ENCODE assay signal across 16 cellular contexts in the genomic region with DNA sequence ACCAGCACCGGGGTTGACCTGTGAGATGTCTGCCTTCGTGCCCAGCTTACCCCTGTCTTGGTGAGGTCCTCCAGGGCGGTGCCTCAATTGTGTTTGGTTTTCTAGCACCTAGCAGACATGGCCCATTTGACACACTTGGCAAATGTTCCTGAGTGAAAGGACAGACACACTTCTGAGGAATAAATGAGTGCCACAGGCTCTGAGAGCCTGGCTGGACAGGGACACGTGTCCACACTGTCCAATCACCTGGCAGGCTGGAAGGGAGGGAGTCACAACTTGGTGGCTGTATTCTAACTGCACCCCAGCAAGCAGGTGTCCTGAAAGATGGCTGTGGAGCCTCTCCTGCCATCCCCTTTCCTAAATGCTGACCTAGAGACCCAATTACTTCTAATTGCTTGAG. TPM values are rescaled to one million over a fixed set of nuclear protein-coding genes. Genes with fewer than 3 reads are reported as not detected.
DNase-seq lines count a peak whose midpoint lies in the region; ATAC-seq and TF ChIP-seq lines count a peak whose summit lies in the region.
"Had no signal": no experiment of that assay in that cellular context is flagged by ENCODE, and none has a peak within 500 bp of the region (broad histone marks: within the 10 kb centered on the region; RNA-seq: fewer than 3 reads in every experiment).

No MANE protein-coding gene starts in this region.

- no peak for TF ChIP-seq EP300 in tibial nerve (IDR thresholded peaks at IDR 0.05)

- H3K4me3 ChIP-seq in mammary epithelial cell (replicated peaks in 1 of 3; ENCODE audit: insufficient read depth in 1 of 3, low read depth in 2 of 3, low read length in 3 of 3) (no peak overlapping the region), mucosa of descending colon (no peak overlapping the region), tibial nerve (no peak overlapping the region), WERI-Rb-1 (ENCODE audit: low read depth, low read length) (no peak overlapping the region)
- H3K4me3 ChIP-seq: heart right ventricle had no signal

- no peak for ATAC-seq in activated CD8-positive, alpha-beta T cell treated with anti-CD3 and anti-CD28 coated beads for 36 hours
- ATAC-seq in mucosa of descending colon = no peak
- ATAC-seq in GM21423 (IDR thresholded peaks at IDR 0.05; ENCODE audit: unreplicated experiment) = no peak
- ATAC-seq: heart right ventricle, left lobe of liver had no signal

- H3K27ac Mint-ChIP-seq in MCF 10A (ENCODE audit: low read depth, unreplicated experiment) = peak overlapping the region; percentile 90
- H3K27ac Mint-ChIP-seq in activated CD8-positive, alpha-beta T cell treated with anti-CD3 and anti-CD28 coated beads for 36 hours = peak overlapping the region; percentile 95

- TF ChIP-seq POLR2A in tibial nerve (IDR thresholded peaks at IDR 0.05) = no peak

- H3K4me1 Mint-ChIP-seq in MCF 10A (ENCODE audit: insufficient read depth, unreplicated experiment) = peaks cover 35% of the 10 kb centered on the region
- peaks cover 81% of the 10 kb centered on the region for H3K4me1 Mint-ChIP-seq in activated CD8-positive, alpha-beta T cell treated with anti-CD3 and anti-CD28 coated beads for 36 hours (ENCODE audit: low read depth)

- CTCF ChIA-PET in MCF 10A (lab: Yijun Ruan, JAX) = interaction anchor here (5.4 kb wide), 1 partner anchor 33 kb away, joined by 17 read pairs; no protein-coding TSS in a partner anchor
- CTCF ChIA-PET in mammary epithelial cell (lab: Charles Lee; ENCODE audit: low non-redundant PET) = no interaction called here
- CTCF ChIA-PET in activated CD8-positive, alpha-beta T cell treated with anti-CD3 and anti-CD28 coated beads for 36 hours (lab: Charles Lee) = interaction anchor here (1.0 to 3.1 kb wide), 3 partner anchors 32 to 159 kb away, joined by 3 to 10 read pairs (median 4); no protein-coding TSS in a partner anchor

- peaks cover 49% of the 10 kb centered on the region for H3K4me1 ChIP-seq in mammary epithelial cell (ENCODE audit: insufficient read depth, low read length)
- H3K4me1 ChIP-seq in mucosa of descending colon (ENCODE audit: low read depth) = peaks cover 84% of the 10 kb centered on the region
- H3K4me1 ChIP-seq in tibial nerve = peaks cover 2 to 91% (median 79%) of the 10 kb centered on the region in 4 donors

- no peak for DNase-seq in MCF 10A (ENCODE audit: unreplicated experiment)
- no peak for DNase-seq in mammary epithelial cell
- no peak for DNase-seq in activated CD8-positive, alpha-beta T cell treated with anti-CD3 and anti-CD28 coated beads for 36 hours
- DNase-seq in mucosa of descending colon = peak in 2 of 3 donors; percentile 48 to 52
- no peak for DNase-seq in tibial nerve (ENCODE audit: low spot score in 2 of 2)
- DNase-seq in AG08395 (ENCODE audit: low spot score) = no peak
- no peak for DNase-seq in WERI-Rb-1
- DNase-seq: activated CD8-positive, alpha-beta memory T cell treated with anti-CD3 and anti-CD28 coated beads, Interleukin-2, amount 50 U/mL, for 48 hours; brain microvascular endothelial cell; GOT3; heart right ventricle; NCI-H226 had no signal

- H3K4me2 ChIP-seq in mammary epithelial cell (ENCODE audit: insufficient read depth, low read depth, low read length) = no peak overlapping the region

- no peak overlapping the region for H2AFZ ChIP-seq in mammary epithelial cell (ENCODE audit: low read depth, low read length)

- peaks cover 95% of the 10 kb centered on the region for H3K79me2 ChIP-seq in mammary epithelial cell (ENCODE audit: insufficient read depth, low read length)

- no peak overlapping the region for H3K4me3 Mint-ChIP-seq in MCF 10A (ENCODE audit: unreplicated experiment)
- H3K4me3 Mint-ChIP-seq in activated CD8-positive, alpha-beta T cell treated with anti-CD3 and anti-CD28 coated beads for 36 hours = no peak overlapping the region

- POLR2A ChIA-PET in MCF 10A (lab: Yijun Ruan, JAX) = interaction anchor here (0.5 to 12.9 kb wide), 9 partner anchors 9 to 1948 kb away, joined by 3 to 404 read pairs (median 4); a partner anchor contains a TSS
- POLR2A ChIA-PET in activated CD8-positive, alpha-beta T cell treated with anti-CD3 and anti-CD28 coated beads for 36 hours (lab: Charles Lee) = interaction anchor here (0.8 to 15.9 kb wide), 4 partner anchors 5 to 83 kb away, joined by 3 to 211 read pairs (median 78); a partner anchor contains a TSS

- intact Hi-C loops in MCF 10A (cut with micrococcal nuclease) (no loop called here), mammary epithelial cell (cut with micrococcal nuclease) (no loop called here), mucosa of descending colon (cut with DNase I, micrococcal nuclease) (no loop called here)
- intact Hi-C loops in activated CD8-positive, alpha-beta T cell treated with anti-CD3 and anti-CD28 coated beads for 36 hours (cut with micrococcal nuclease) = no loop called here

- H4K20me1 ChIP-seq in mammary epithelial cell (ENCODE audit: insufficient read depth, low read length) = peaks cover 2% of the 10 kb centered on the region

- no TSS peak for BruUV-seq in MCF 10A (replicated peaks; lab: Mats Ljungman, UMichigan)
- BruUV-seq in mammary epithelial cell (replicated peaks; lab: Mats Ljungman, UMichigan) = no TSS peak

- peaks cover 12% of the 10 kb centered on the region for H3K36me3 ChIP-seq in mammary epithelial cell (ENCODE audit: insufficient read depth, low read length)
- H3K36me3 ChIP-seq in mucosa of descending colon (ENCODE audit: low read depth) = no peaks in the 10 kb centered on the region
- no peaks in the 10 kb centered on the region for H3K36me3 ChIP-seq in tibial nerve
- peaks cover 28% of the 10 kb centered on the region for H3K36me3 ChIP-seq in WERI-Rb-1

- TF ChIP-seq CTCF in MCF 10A (IDR thresholded peaks at IDR 0.05; ENCODE audit: unreplicated experiment) (no peak), mammary epithelial cell (conservative IDR thresholded peaks at IDR 0.05 in 1 of 2, IDR thresholded peaks at IDR 0.05 in 1 of 2; ENCODE audit: extremely low read depth in 1 of 2, insufficient read depth in 1 of 2, low read depth in 1 of 2, low read length in 2 of 2) (no peak), mucosa of descending colon (IDR thresholded peaks at IDR 0.05) (no peak), tibial nerve (IDR thresholded peaks at IDR 0.05) (no peak), WERI-Rb-1 (IDR thresholded peaks at IDR 0.05; ENCODE audit: low read depth, low read length) (no peak)
- TF ChIP-seq CTCF in activated CD8-positive, alpha-beta T cell treated with anti-CD3 and anti-CD28 coated beads for 36 hours (IDR thresholded peaks at IDR 0.05) = no peak

- H3K27me3 ChIP-seq in mammary epithelial cell (ENCODE audit: insufficient read depth, low read length) (no peaks in the 10 kb centered on the region), tibial nerve (no peaks in the 10 kb centered on the region), WERI-Rb-1 (ENCODE audit: insufficient read depth, low read depth, severe bottlenecking) (no peaks in the 10 kb centered on the region)
- H3K27me3 ChIP-seq: brain microvascular endothelial cell, heart right ventricle had no signal

- H3K36me3 Mint-ChIP-seq in MCF 10A (ENCODE audit: insufficient read depth, unreplicated experiment) = peaks cover 29% of the 10 kb centered on the region
- H3K36me3 Mint-ChIP-seq in activated CD8-positive, alpha-beta T cell treated with anti-CD3 and anti-CD28 coated beads for 36 hours (ENCODE audit: low read depth) = peaks cover 69% of the 10 kb centered on the region

- no peaks in the 10 kb centered on the region for H3K9me3 ChIP-seq in mammary epithelial cell (replicated peaks; ENCODE audit: insufficient read depth, low read length)
- H3K9me3 ChIP-seq in mucosa of descending colon = no peaks in the 10 kb centered on the region
- H3K9me3 ChIP-seq in tibial nerve = no peaks in the 10 kb centered on the region
- no peaks in the 10 kb centered on the region for H3K9me3 ChIP-seq in WERI-Rb-1 (ENCODE audit: severe bottlenecking)
- H3K9me3 ChIP-seq: heart right ventricle had no signal

- no peaks in the 10 kb centered on the region for H3K27me3 Mint-ChIP-seq in MCF 10A (ENCODE audit: insufficient read depth, unreplicated experiment)
- H3K27me3 Mint-ChIP-seq in activated CD8-positive, alpha-beta T cell treated with anti-CD3 and anti-CD28 coated beads for 36 hours = no peaks in the 10 kb centered on the region

- no peaks in the 10 kb centered on the region for H3K9me3 Mint-ChIP-seq in MCF 10A (ENCODE audit: unreplicated experiment)
- H3K9me3 Mint-ChIP-seq in activated CD8-positive, alpha-beta T cell treated with anti-CD3 and anti-CD28 coated beads for 36 hours = no peaks in the 10 kb centered on the region

- H3K9ac ChIP-seq in mammary epithelial cell (ENCODE audit: insufficient read depth, low read length) = no peak overlapping the region

- no peak overlapping the region for H3K27ac ChIP-seq in mammary epithelial cell (ENCODE audit: insufficient read depth, low read depth, low read length)
- peak overlapping the region in 3 of 4 donors; percentile 46 to 93 (median 77) for H3K27ac ChIP-seq in tibial nerve
- no peak overlapping the region for H3K27ac ChIP-seq in WERI-Rb-1
- H3K27ac ChIP-seq: brain microvascular endothelial cell had no signal

- WGBS in mammary epithelial cell (ENCODE audit: low coverage, missing lambda C conversion rate) = 96% methylated on average over 4 of the region's 4 CpGs
- WGBS in tibial nerve, 2 donors = 93 to 94% methylated on average over 4 of the region's 4 CpGs

- in situ Hi-C loops in mammary epithelial cell (cut with MboI; ENCODE audit: low sequenced_read_pairs in 2 of 2) = no loop called here

- dilution Hi-C loops in mammary epithelial cell (cut with HindIII; ENCODE audit: low sequenced_read_pairs) = loop anchor here (5.0 kb wide), 1 partner anchor 78 kb away; no protein-coding TSS in a partner anchor

RNA-seq across cellular contexts. Expression of a gene that starts 7.4 kb away (rescaled TPM):
- total RNA-seq in MCF 10A (2022) = 5.3 and 9.2 TPM in 2 replicates
- total RNA-seq in mammary epithelial cell = 10 to 100 TPM in 1 of 2 donors, 1 to 10 TPM in 1; 5.2 to 11.6 TPM
- 9.3 TPM for polyA plus RNA-seq in mammary epithelial cell
- 9.1 TPM for polyA minus RNA-seq in mammary epithelial cell
- 10 to 100 TPM; 31.6 to 31.9 TPM for total RNA-seq in activated CD8-positive, alpha-beta T cell treated with anti-CD3 and anti-CD28 coated beads for 36 hours
- 10 to 100 TPM; 16.6 to 27.9 (median 18.0) TPM for total RNA-seq in mucosa of descending colon
- 10 to 100 TPM in 3 of 4 donors, 1 to 10 TPM in 1; 9.6 to 15.6 (median 13.3) TPM for total RNA-seq in tibial nerve

RNA-seq across cellular contexts. Expression of a gene that starts 47.5 kb away (rescaled TPM):
- total RNA-seq in MCF 10A (2022) = not detected in 2 replicates
- under 1 TPM in 1 of 2 donors, not detected in 1; 0.21 TPM for total RNA-seq in mammary epithelial cell
- polyA plus RNA-seq in mammary epithelial cell = not detected
- not detected for polyA minus RNA-seq in mammary epithelial cell
- under 1 TPM; 0.27 to 0.63 TPM for total RNA-seq in activated CD8-positive, alpha-beta T cell treated with anti-CD3 and anti-CD28 coated beads for 36 hours
- under 1 TPM in 2 of 3 donors, not detected in 1; 0.19 to 0.22 TPM for total RNA-seq in mucosa of descending colon
- not detected for total RNA-seq in tibial nerve
- total RNA-seq: left lobe of liver, OCI-LY7, osteocyte had no signal
- polyA plus RNA-seq: heart right ventricle had no signal

Comparison
In these comparisons a context has a peak if more than half of its experiments do, and no peak if none do; other contexts are left out.
1. DNase-seq: peak in mucosa of descending colon (2 of 3); none in MCF 10A (single experiment), mammary epithelial cell (single experiment), activated CD8-positive, alpha-beta T cell treated with anti-CD3 and anti-CD28 coated beads for 36 hours (single experiment), tibial nerve (0 of 2), AG08395 (single experiment) and WERI-Rb-1 (single experiment).
2. H3K27ac ChIP-seq: peak in tibial nerve (3 of 4); none in mammary epithelial cell (single experiment) and WERI-Rb-1 (single experiment).